ENCODE assay signal across 10 cellular contexts in the genomic region with DNA sequence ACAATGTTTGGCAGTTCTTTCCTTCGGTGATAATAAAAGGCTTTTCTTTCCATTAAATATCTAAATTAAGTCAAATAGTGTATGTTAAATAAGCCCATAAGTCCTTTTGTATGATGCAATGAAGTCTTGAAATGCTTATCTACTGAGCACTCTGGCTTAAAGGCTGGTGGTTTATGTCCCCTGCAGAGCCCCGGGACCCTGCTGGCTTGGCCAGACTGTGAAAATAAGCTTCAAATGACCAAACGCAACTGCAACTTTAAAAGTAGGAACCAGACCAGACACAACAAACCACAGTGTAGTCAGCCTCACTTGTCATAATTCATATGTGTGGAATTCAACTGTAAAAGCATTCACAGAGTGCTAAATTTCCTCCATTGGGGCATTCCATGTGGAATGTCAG.
DNase-seq lines count a peak whose midpoint lies in the region; ATAC-seq and TF ChIP-seq lines count a peak whose summit lies in the region.
"Had no signal": no experiment of that assay in that cellular context is flagged by ENCODE, and none has a peak within 500 bp of the region (broad histone marks: within the 10 kb centered on the region; RNA-seq: fewer than 3 reads in every experiment).

No MANE protein-coding gene starts in this region.

- H4K20me1 ChIP-seq in SK-N-SH (ENCODE audit: insufficient read depth), result no peaks in the 10 kb centered on the region
- no peaks in the 10 kb centered on the region for H4K20me1 ChIP-seq in smooth muscle cell (ENCODE audit: low read depth)

- no peak overlapping the region for H2BK15ac ChIP-seq in neuronal stem cell (ENCODE audit: low read length)

- peak overlapping the region in 1 of 2 experiments; percentile 10; a peak in 1 of 4 replicates for H3K4me3 ChIP-seq in SK-N-SH (ENCODE audit: low read depth in 2 of 2, low read length in 1 of 2)
- no peak overlapping the region for H3K4me3 ChIP-seq in fibroblast of pulmonary artery (replicated peaks; ENCODE audit: low read depth, low read length)
- H3K4me3 ChIP-seq in smooth muscle cell, result no peak overlapping the region
- no peak overlapping the region for H3K4me3 ChIP-seq in neuronal stem cell (ENCODE audit: low read length in 2 of 2)
- H3K4me3 ChIP-seq: right lobe of liver had no signal

- no peak for ATAC-seq in HG03571 (IDR thresholded peaks at IDR 0.05; ENCODE audit: unreplicated experiment)
- no peak for ATAC-seq in GM18858 (IDR thresholded peaks at IDR 0.05; ENCODE audit: unreplicated experiment)
- ATAC-seq: right lobe of liver had no signal

- H2BK5ac ChIP-seq in neuronal stem cell (ENCODE audit: low read length), result no peak overlapping the region

- 14% methylated on average over 3 of the region's 3 CpGs for WGBS in SK-N-SH (ENCODE audit: low lambda C conversion rate)
- WGBS in smooth muscle cell (ENCODE audit: low lambda C conversion rate), result under 1% methylated on average over 3 of the region's 3 CpGs
- no CpG with 5 or more reads among the region's 3 CpGs for WGBS in neuronal stem cell (ENCODE audit: extremely low coverage in 2 of 2, insufficient read length in 2 of 2, insufficient replicate concordance in 1 of 2), 2 donors

- no peak overlapping the region for H2BK12ac ChIP-seq in neuronal stem cell (ENCODE audit: low read length)

- H3F3A ChIP-seq in SK-N-SH (replicated peaks; ENCODE audit: insufficient read depth) (peaks cover 40% of the 10 kb centered on the region), smooth muscle cell (ENCODE audit: low read depth) (peaks cover 26% of the 10 kb centered on the region)

- no peak for TF ChIP-seq CTCF in SK-N-SH (IDR thresholded peaks at IDR 0.05)
- no peak for TF ChIP-seq CTCF in fibroblast of pulmonary artery (IDR thresholded peaks at IDR 0.05; ENCODE audit: low read length, missing control alignments)
- no peak for TF ChIP-seq CTCF in smooth muscle cell (IDR thresholded peaks at IDR 0.05; ENCODE audit: borderline replicate concordance, insufficient read depth, poor library complexity, severe bottlenecking)

- no peaks in the 10 kb centered on the region for H3K79me1 ChIP-seq in neuronal stem cell (ENCODE audit: low read depth, low read length)

- H3K4ac ChIP-seq in neuronal stem cell (ENCODE audit: low read length), result no peak overlapping the region

- H3K9ac ChIP-seq in SK-N-SH, result peak overlapping the region; percentile 63; the same call in 1 of the 2 replicates
- H3K9ac ChIP-seq in smooth muscle cell (ENCODE audit: low read depth), result peak overlapping the region; percentile 78
- no peak overlapping the region for H3K9ac ChIP-seq in neuronal stem cell (ENCODE audit: low read depth, low read length, poor library complexity)

- no peaks in the 10 kb centered on the region for H3K9me3 ChIP-seq in SK-N-SH
- H3K9me3 ChIP-seq in smooth muscle cell (replicated peaks; ENCODE audit: low read depth), result no peaks in the 10 kb centered on the region
- no peaks in the 10 kb centered on the region for H3K9me3 ChIP-seq in neuronal stem cell (replicated peaks in 1 of 2; ENCODE audit: control insufficient read depth in 2 of 2, insufficient read depth in 1 of 2, low read depth in 1 of 2, low read length in 2 of 2)
- H3K9me3 ChIP-seq: right lobe of liver had no signal

- DNase-seq in H4 (ENCODE audit: low spot score) (peak; percentile 58), SK-N-SH (no peak), fibroblast of pulmonary artery (ENCODE audit: low read depth) (peak; percentile 68), smooth muscle cell (lab: John Stamatoyannopoulos, UW; ENCODE audit: unreplicated experiment) (peak; percentile 12), neuronal stem cell (ENCODE audit: low spot score) (no peak), medulla oblongata (ENCODE audit: extremely low spot score) (no peak)
- DNase-seq: right lobe of liver; stimulated activated CD8-positive, alpha-beta memory T cell treated with anti-CD3 and anti-CD28 coated beads, Interleukin-4, amount 100 ng/mL, for 48 hours had no signal

- POLR2A ChIA-PET in SK-N-SH (lab: Yijun Ruan, JAX), result no interaction called here

- no peak overlapping the region for H3K14ac ChIP-seq in neuronal stem cell (ENCODE audit: low read length)

- H2AFZ ChIP-seq in SK-N-SH (ENCODE audit: low read depth), result no peak overlapping the region
- H2AFZ ChIP-seq in smooth muscle cell (ENCODE audit: low read depth), result no peak overlapping the region
- no peak overlapping the region for H2AFZ ChIP-seq in neuronal stem cell (ENCODE audit: low read length)

- TF ChIP-seq EP300 in SK-N-SH (IDR thresholded peaks at IDR 0.05; ENCODE audit: borderline replicate concordance in 1 of 2, low read depth in 1 of 2, low read length in 1 of 2), result peak in 1 of 2 experiments; percentile 79; a peak in 2 of 4 replicates

- no peaks in the 10 kb centered on the region for H3K27me3 ChIP-seq in SK-N-SH (ENCODE audit: insufficient read depth)
- no peaks in the 10 kb centered on the region for H3K27me3 ChIP-seq in smooth muscle cell (ENCODE audit: low read depth)
- H3K27me3 ChIP-seq in neuronal stem cell (ENCODE audit: control insufficient read depth in 3 of 3, insufficient read depth in 3 of 3, low read depth in 1 of 3, low read length in 3 of 3), result no peaks in the 10 kb centered on the region
- H3K27me3 ChIP-seq: right lobe of liver had no signal

- H3K18ac ChIP-seq in neuronal stem cell (ENCODE audit: low read length), result no peak overlapping the region

- CTCF ChIA-PET in SK-N-SH (lab: Yijun Ruan, JAX), result interaction anchor here (0.6 kb wide), 1 partner anchor 460 kb away, joined by 3 read pairs; no protein-coding TSS in a partner anchor

- no peak for TF ChIP-seq RAD21 in SK-N-SH (IDR thresholded peaks at IDR 0.05; ENCODE audit: low read length)

- H4K8ac ChIP-seq in neuronal stem cell (ENCODE audit: low read depth, low read length), result no peak overlapping the region

- no peak overlapping the region for H2BK120ac ChIP-seq in neuronal stem cell (ENCODE audit: low read depth, low read length)

- H4K91ac ChIP-seq in neuronal stem cell (ENCODE audit: low read depth, low read length, poor library complexity), result no peak overlapping the region

- no peak overlapping the region for H2AK5ac ChIP-seq in neuronal stem cell (ENCODE audit: low read depth, low read length)

- H3K4me2 ChIP-seq in SK-N-SH (peak overlapping the region; percentile 21; the same call in 1 of the 2 replicates), smooth muscle cell (peak overlapping the region; percentile 76), neuronal stem cell (ENCODE audit: insufficient read depth, low read length, poor library complexity, severe bottlenecking) (no peak overlapping the region)

- peak overlapping the region; percentile 70 to 92; a peak in 3 of 4 replicates for H3K27ac ChIP-seq in SK-N-SH (ENCODE audit: low read depth in 2 of 2, low read length in 1 of 2)
- peak overlapping the region; percentile 94 for H3K27ac ChIP-seq in smooth muscle cell (ENCODE audit: low read depth)
- no peak overlapping the region for H3K27ac ChIP-seq in neuronal stem cell (replicated peaks; ENCODE audit: low read length)
- H3K27ac ChIP-seq: right lobe of liver had no signal

- H3K9me2 ChIP-seq in SK-N-SH, result no peaks in the 10 kb centered on the region

- no peaks in the 10 kb centered on the region for H3K36me3 ChIP-seq in SK-N-SH (replicated peaks in 1 of 2; ENCODE audit: control insufficient read depth in 1 of 2, insufficient read depth in 2 of 2, low read length in 1 of 2)
- no peaks in the 10 kb centered on the region for H3K36me3 ChIP-seq in smooth muscle cell (ENCODE audit: low read depth)
- H3K36me3 ChIP-seq in neuronal stem cell (replicated peaks in 1 of 2; ENCODE audit: control insufficient read depth in 2 of 2, insufficient read depth in 2 of 2, low read length in 2 of 2), result no peaks in the 10 kb centered on the region
- H3K36me3 ChIP-seq: right lobe of liver had no signal

- H3K79me2 ChIP-seq in SK-N-SH (ENCODE audit: insufficient read depth) (peaks cover 87% of the 10 kb centered on the region), smooth muscle cell (ENCODE audit: low read depth) (peaks cover 34% of the 10 kb centered on the region)

- H3K4me1 ChIP-seq in SK-N-SH (ENCODE audit: control insufficient read depth in 1 of 2, insufficient read depth in 2 of 2, low read depth in 1 of 2, low read length in 1 of 2) (peaks cover 9 to 39% of the 10 kb centered on the region in 2 experiments; a peak in 3 of 4 replicates), smooth muscle cell (ENCODE audit: low read depth) (peaks cover 10% of the 10 kb centered on the region), neuronal stem cell (ENCODE audit: control insufficient read depth in 2 of 2, insufficient read depth in 1 of 2, low read depth in 1 of 2, low read length in 2 of 2) (peaks cover 3 to 6% of the 10 kb centered on the region in 2 donors)

- H3K23ac ChIP-seq in neuronal stem cell (ENCODE audit: low read depth, low read length, poor library complexity), result no peak overlapping the region

TF ChIP-seq in SK-N-SH, 30 proteins besides CTCF, POLR2A, EP300 and RAD21 (continues in another document):
- TF ChIP-seq RXRA (IDR thresholded peaks at IDR 0.05; ENCODE audit: borderline replicate concordance, low read depth), result peak; percentile 73
- TF ChIP-seq, protein P1, sequence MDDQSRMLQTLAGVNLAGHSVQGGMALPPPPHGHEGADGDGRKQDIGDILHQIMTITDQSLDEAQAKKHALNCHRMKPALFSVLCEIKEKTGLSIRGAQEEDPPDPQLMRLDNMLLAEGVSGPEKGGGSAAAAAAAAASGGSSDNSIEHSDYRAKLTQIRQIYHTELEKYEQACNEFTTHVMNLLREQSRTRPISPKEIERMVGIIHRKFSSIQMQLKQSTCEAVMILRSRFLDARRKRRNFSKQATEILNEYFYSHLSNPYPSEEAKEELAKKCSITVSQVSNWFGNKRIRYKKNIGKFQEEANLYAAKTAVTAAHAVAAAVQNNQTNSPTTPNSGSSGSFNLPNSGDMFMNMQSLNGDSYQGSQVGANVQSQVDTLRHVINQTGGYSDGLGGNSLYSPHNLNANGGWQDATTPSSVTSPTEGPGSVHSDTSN (IDR thresholded peaks at IDR 0.05), result peak; percentile 89
- TF ChIP-seq, protein P2, sequence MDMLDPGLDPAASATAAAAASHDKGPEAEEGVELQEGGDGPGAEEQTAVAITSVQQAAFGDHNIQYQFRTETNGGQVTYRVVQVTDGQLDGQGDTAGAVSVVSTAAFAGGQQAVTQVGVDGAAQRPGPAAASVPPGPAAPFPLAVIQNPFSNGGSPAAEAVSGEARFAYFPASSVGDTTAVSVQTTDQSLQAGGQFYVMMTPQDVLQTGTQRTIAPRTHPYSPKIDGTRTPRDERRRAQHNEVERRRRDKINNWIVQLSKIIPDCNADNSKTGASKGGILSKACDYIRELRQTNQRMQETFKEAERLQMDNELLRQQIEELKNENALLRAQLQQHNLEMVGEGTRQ (IDR thresholded peaks at IDR 0.05; ENCODE audit: borderline replicate concordance, low read depth, low read length), result no peak
- peak; percentile 69 for TF ChIP-seq TEAD4 (IDR thresholded peaks at IDR 0.05; ENCODE audit: borderline replicate concordance, insufficient read depth)
- TF ChIP-seq FOXM1 (IDR thresholded peaks at IDR 0.05; ENCODE audit: low read depth), result peak; percentile 78; the same call in 1 of the 2 replicates
- TF ChIP-seq NRF1 (IDR thresholded peaks at IDR 0.05; ENCODE audit: low read depth, low read length), result no peak
- TF ChIP-seq FOSL2 (IDR thresholded peaks at IDR 0.05; ENCODE audit: borderline replicate concordance, low read depth), result peak; percentile 63; the same call in 1 of the 2 replicates

Comparison
In these comparisons a context has a peak if more than half of its experiments do, and no peak if none do; other contexts are left out.
1. DNase-seq: peak in H4 (single experiment), fibroblast of pulmonary artery (single experiment) and smooth muscle cell (single experiment); none in SK-N-SH (single experiment), neuronal stem cell (single experiment) and medulla oblongata (single experiment).